In genomic region chr17:72446525-72447250, GRCh38 we compare ENCODE assay signal across 19 cellular contexts.
DNase-seq lines count a peak whose midpoint lies in the region; ATAC-seq and TF ChIP-seq lines count a peak whose summit lies in the region.
"Had no signal": no experiment of that assay in that cellular context is flagged by ENCODE, and none has a peak within 500 bp of the region (broad histone marks: within the 10 kb centered on the region; RNA-seq: fewer than 3 reads in every experiment).

No MANE protein-coding gene starts in this region.

- 0% methylated on average over 1 of the region's 17 CpGs; no CpG with 5 or more reads in 1 of the 2 experiments for WGBS in IMR-90 (ENCODE audit: extremely low coverage in 2 of 2, insufficient read length in 1 of 2), 2 experiments

- CTCF ChIA-PET in IMR-90 (lab: Yijun Ruan, JAX) = interaction anchor here (0.6 kb wide), 1 partner anchor 1522 kb away, joined by 4 read pairs; no protein-coding TSS in a partner anchor

- H3K23ac ChIP-seq in IMR-90 (ENCODE audit: low read depth, low read length) = peak overlapping the region; percentile 69

- no peaks in the 10 kb centered on the region for H3K27me3 ChIP-seq in IMR-90 (ENCODE audit: control insufficient read depth, insufficient read depth, low read length)
- no peaks in the 10 kb centered on the region for H3K27me3 ChIP-seq in SJSA1 (replicated peaks)
- H3K27me3 ChIP-seq in stomach smooth muscle (ENCODE audit: control insufficient read depth in 1 of 2, insufficient read depth in 2 of 2, low read length in 2 of 2) = peaks cover 0 to 3% of the 10 kb centered on the region in 2 donors
- H3K27me3 ChIP-seq in HAP-1 (ENCODE audit: low read depth) = no peaks in the 10 kb centered on the region
- H3K27me3 ChIP-seq: upper lobe of right lung had no signal

- TF ChIP-seq RAD21 in IMR-90 (IDR thresholded peaks at IDR 0.05; ENCODE audit: low read length) = no peak

- peak overlapping the region; percentile 74 for H3K14ac ChIP-seq in IMR-90 (replicated peaks; ENCODE audit: low read depth, low read length)

- peak overlapping the region; percentile 2 for H2BK5ac ChIP-seq in IMR-90 (ENCODE audit: low read depth, low read length, poor library complexity, severe bottlenecking)

- in situ Hi-C loops in IMR-90 (cut with MboI; ENCODE audit: low sequenced_read_pairs) = no loop called here
- in situ Hi-C loops in HAP-1 (cut with MboI; ENCODE audit: low sequenced_read_pairs) = no loop called here

- intact Hi-C loops in IMR-90 (cut with micrococcal nuclease) = no loop called here

- H3K4me2 ChIP-seq in IMR-90 (ENCODE audit: low read depth, low read length) = peak overlapping the region; percentile 58

- H4K20me1 ChIP-seq in IMR-90 (ENCODE audit: insufficient read depth, low read length) = no peaks in the 10 kb centered on the region

- H3K9me1 ChIP-seq in IMR-90 (ENCODE audit: insufficient read depth, low read length) = peaks cover 13% of the 10 kb centered on the region

- H2BK120ac ChIP-seq in IMR-90 (ENCODE audit: low read depth, low read length) = peak overlapping the region; percentile 67

- H2AK9ac ChIP-seq in IMR-90 (replicated peaks; ENCODE audit: low read depth, low read length, poor library complexity) = no peak overlapping the region

- no TSS peak for BruUV-seq in IMR-90 (replicated peaks; lab: Mats Ljungman, UMichigan)

- peak overlapping the region; percentile 45; the same call in 1 of the 2 replicates for H3K56ac ChIP-seq in IMR-90 (ENCODE audit: extremely low read depth, insufficient read depth, low read length)

- no peaks in the 10 kb centered on the region for H3K36me3 ChIP-seq in IMR-90 (ENCODE audit: control insufficient read depth, insufficient read depth, low read length)
- no peaks in the 10 kb centered on the region for H3K36me3 ChIP-seq in SJSA1
- H3K36me3 ChIP-seq in stomach smooth muscle (ENCODE audit: control insufficient read depth in 2 of 2, insufficient read depth in 2 of 2, low read length in 2 of 2) = no peaks in the 10 kb centered on the region
- no peaks in the 10 kb centered on the region for H3K36me3 ChIP-seq in HAP-1 (replicated peaks)
- H3K36me3 ChIP-seq: upper lobe of right lung had no signal

- H4K91ac ChIP-seq in IMR-90 (ENCODE audit: insufficient read depth, low read depth, low read length) = peak overlapping the region; percentile 57

- peak overlapping the region; percentile 51 for H3K27ac ChIP-seq in IMR-90 (ENCODE audit: insufficient read depth, low read length)
- H3K27ac ChIP-seq in SJSA1 = no peak overlapping the region
- no peak overlapping the region for H3K27ac ChIP-seq in stomach smooth muscle (ENCODE audit: low read length)
- H3K27ac ChIP-seq: psoas muscle, SK-N-MC, upper lobe of right lung had no signal

- H3K4me1 ChIP-seq in IMR-90 (ENCODE audit: control insufficient read depth, insufficient read depth, low read length) (peaks cover 10% of the 10 kb centered on the region; the same call in 1 of the 2 replicates), SJSA1 (replicated peaks) (peaks cover 8% of the 10 kb centered on the region), stomach smooth muscle (ENCODE audit: control insufficient read depth, insufficient read depth, low read length) (no peaks in the 10 kb centered on the region), HAP-1 (no peaks in the 10 kb centered on the region)
- H3K4me1 ChIP-seq: psoas muscle, upper lobe of right lung had no signal

- H4K5ac ChIP-seq in IMR-90 (ENCODE audit: low read depth, low read length) = peak overlapping the region; percentile 58

- dilution Hi-C loops in IMR-90 (cut with HindIII; ENCODE audit: low sequenced_read_pairs, unreplicated experiment) = no loop called here

- DNase-seq in IMR-90 (peak; percentile 83), SJSA1 (ENCODE audit: low read depth in 1 of 2, low spot score in 2 of 2) (peak in 1 of 2 experiments; percentile 31), fibroblast of villous mesenchyme (ENCODE audit: low read depth) (peak; percentile 56), HAP-1 (ENCODE audit: low spot score in 2 of 2) (no peak), inferior parietal cortex (ENCODE audit: extremely low spot score) (no peak), EL (no peak)
- DNase-seq: activated B cell treated with CpG ODN at 0.5 μM for 24 hours; activated CD4-positive, alpha-beta memory T cell treated with anti-CD3 and anti-CD28 coated beads for 36 hours; activated naive CD4-positive, alpha-beta T cell treated with anti-CD3 and anti-CD28 coated beads for 36 hours; CD8-positive, alpha-beta T cell; central memory CD4-positive, alpha-beta T cell; DMS79; NK-92 treated with Interleukin-12 subunit alpha and Interleukin-12 subunit beta, amount 100 ng/mL, for 24 hours; psoas muscle; upper lobe of right lung had no signal

- no peak for TF ChIP-seq POLR2A in IMR-90 (IDR thresholded peaks at IDR 0.05; ENCODE audit: low read depth, low read length)

- H3K9me3 ChIP-seq in IMR-90 (ENCODE audit: control insufficient read depth, insufficient read depth, low read length) (no peaks in the 10 kb centered on the region), SJSA1 (replicated peaks) (no peaks in the 10 kb centered on the region), stomach smooth muscle (ENCODE audit: control insufficient read depth in 2 of 2, low read length in 2 of 2) (no peaks in the 10 kb centered on the region), HAP-1 (no peaks in the 10 kb centered on the region; the same call in 1 of the 2 replicates)
- H3K9me3 ChIP-seq: psoas muscle, upper lobe of right lung had no signal

- POLR2A ChIA-PET in IMR-90 (lab: Charles Lee; ENCODE audit: unreplicated experiment) = no interaction called here

- H3K4me3 ChIP-seq in IMR-90 (ENCODE audit: insufficient read depth, low read depth, low read length) (peak overlapping the region; percentile 10; the same call in 1 of the 2 replicates), SJSA1 (peak overlapping the region; percentile 3; the same call in 1 of the 2 replicates), fibroblast of villous mesenchyme (ENCODE audit: low read depth, low read length) (no peak overlapping the region), stomach smooth muscle (ENCODE audit: low read length in 2 of 2) (peak overlapping the region; percentile 40 to 52), HAP-1 (no peak overlapping the region)
- H3K4me3 ChIP-seq: psoas muscle, SK-N-MC, upper lobe of right lung had no signal

- peaks cover 23 to 46% of the 10 kb centered on the region in 2 experiments for H3K79me1 ChIP-seq in IMR-90 (ENCODE audit: low read depth in 1 of 2, low read length in 2 of 2)

- H2BK20ac ChIP-seq in IMR-90 (ENCODE audit: low read depth, low read length) = peak overlapping the region; percentile 2; the same call in 1 of the 2 replicates

- peak overlapping the region; percentile 21; the same call in 1 of the 2 replicates for H2AK5ac ChIP-seq in IMR-90 (ENCODE audit: low read depth, low read length)

- H2AFZ ChIP-seq in IMR-90 (replicated peaks; ENCODE audit: low read length, poor library complexity) = peak overlapping the region; percentile 72

- H3K9ac ChIP-seq in IMR-90 (ENCODE audit: low read depth, low read length) (peak overlapping the region; percentile 37), stomach smooth muscle (ENCODE audit: low read length in 2 of 2) (no peak overlapping the region)

- peak overlapping the region; percentile 29 for H3K18ac ChIP-seq in IMR-90 (ENCODE audit: low read depth, low read length)

- peak overlapping the region; percentile 25; the same call in 2 of the 3 replicates for H2BK15ac ChIP-seq in IMR-90 (ENCODE audit: low read depth, low read length)

- ATAC-seq in IMR-90 (ENCODE audit: low read depth) (peak; percentile 86), HG03439 (IDR thresholded peaks at IDR 0.05; ENCODE audit: unreplicated experiment) (no peak)
- ATAC-seq: CD8-positive, alpha-beta T cell; HCT116; psoas muscle; upper lobe of right lung had no signal

- H3K4ac ChIP-seq in IMR-90 (ENCODE audit: low read depth, low read length) = peak overlapping the region; percentile 85

- TF ChIP-seq CTCF in IMR-90 (conservative IDR thresholded peaks at IDR 0.05; ENCODE audit: low read depth, low read length) (no peak), fibroblast of villous mesenchyme (IDR thresholded peaks at IDR 0.05; ENCODE audit: insufficient read depth, low read depth, low read length) (no peak)

- H4K8ac ChIP-seq in IMR-90 (ENCODE audit: low read depth in 2 of 2, low read length in 2 of 2) = peak overlapping the region; percentile 25 to 75; a peak in 3 of 4 replicates

TF ChIP-seq in IMR-90, 13 proteins besides CTCF, POLR2A, EP300 and RAD21 (continues in another document):
- TF ChIP-seq MAZ (IDR thresholded peaks at IDR 0.05; ENCODE audit: borderline replicate concordance, low read depth, low read length) (no peak), NFE2L2 (IDR thresholded peaks at IDR 0.05; ENCODE audit: low read depth, low read length) (peak; percentile 52; the same call in 1 of the 2 replicates), CEBPB (IDR thresholded peaks at IDR 0.05; ENCODE audit: low read depth, low read length) (no peak), RFX5 (IDR thresholded peaks at IDR 0.05; ENCODE audit: low read depth, low read length) (no peak), BHLHE40 (IDR thresholded peaks at IDR 0.05; ENCODE audit: low read depth, low read length) (0 out of 2 replicates have a peak, but pooled peaks have one; percentile 16), RCOR1 (IDR thresholded peaks at IDR 0.05; ENCODE audit: insufficient replicate concordance, low read length) (no peak), MAFK (IDR thresholded peaks at IDR 0.05; ENCODE audit: low read depth, low read length) (peak; percentile 56; the same call in 1 of the 2 replicates), USF2 (IDR thresholded peaks at IDR 0.05; ENCODE audit: low read depth, low read length) (no peak), FOS (IDR thresholded peaks at IDR 0.05; ENCODE audit: low read depth, low read length) (no peak), ELK1 (IDR thresholded peaks at IDR 0.05; ENCODE audit: borderline replicate concordance, low read depth, low read length) (no peak), SMC3 (IDR thresholded peaks at IDR 0.05; ENCODE audit: low read depth, low read length) (no peak)

Comparison
In these comparisons a context has a peak if more than half of its experiments do, and no peak if none do; other contexts are left out.
1. DNase-seq: peak in IMR-90 (single experiment) and fibroblast of villous mesenchyme (single experiment); none in HAP-1 (0 of 2), inferior parietal cortex (single experiment) and EL (single experiment).
2. H3K4me3 ChIP-seq: peak in IMR-90 (single experiment), SJSA1 (single experiment) and stomach smooth muscle (2 of 2); none in fibroblast of villous mesenchyme (single experiment) and HAP-1 (single experiment).